28 cellular contexts compared by ENCODE assay signal in genomic region chr1:102615896-102616295, GRCh38.
DNase-seq lines count a peak whose midpoint lies in the region; ATAC-seq and TF ChIP-seq lines count a peak whose summit lies in the region.
"Had no signal": no experiment of that assay in that cellular context is flagged by ENCODE, and none has a peak within 500 bp of the region (broad histone marks: within the 10 kb centered on the region; RNA-seq: fewer than 3 reads in every experiment).

No MANE protein-coding gene starts in this region.

- peak; percentile 16 for DNase-seq in DMS53 (lab: John Stamatoyannopoulos, UW)
- no peak for DNase-seq in DMS53 treated with DMSO at 0.1 percent for 48 hours (lab: John Stamatoyannopoulos, UW; ENCODE audit: unreplicated experiment)
- peak; percentile 26 for DNase-seq in NCI-H748 (lab: John Stamatoyannopoulos, UW; ENCODE audit: unreplicated experiment)
- no peak for DNase-seq in NCI-H748 treated with DMSO at 0.1 percent for 48 hours (lab: John Stamatoyannopoulos, UW)
- no peak for DNase-seq in WTC11 (ENCODE audit: low spot score)
- DNase-seq: 8988T; ACHN; AML-193; BE2C; C1 segment of cervical spinal cord; Caco-2; Calu3; CD4-positive, alpha-beta memory T cell; CD4-positive, alpha-beta T cell; CD4-positive, CD25-positive, alpha-beta regulatory T cell; CD8-positive, alpha-beta memory T cell; CD8-positive, alpha-beta T cell; COR-L47; DMS 273 treated with DMSO at 0.1 percent for 48 hours; DMS153; DMS79; DMS79 treated with DMSO at 0.1 percent for 48 hours; DND-41; EL had no signal

- H3K36me3 Mint-ChIP-seq in WTC11: no peaks in the 10 kb centered on the region
- H3K36me3 Mint-ChIP-seq: CD14-positive monocyte; CD4-positive, alpha-beta memory T cell; CD4-positive, CD25-positive, alpha-beta regulatory T cell; CD8-positive, alpha-beta memory T cell; CD8-positive, alpha-beta T cell had no signal

- ATAC-seq in WTC11 (no peak), GM21723 (IDR thresholded peaks at IDR 0.05; ENCODE audit: unreplicated experiment) (no peak)
- ATAC-seq: A549; CD8-positive, alpha-beta T cell had no signal

- H3K27me3 Mint-ChIP-seq in WTC11 (ENCODE audit: low read depth): no peaks in the 10 kb centered on the region
- H3K27me3 Mint-ChIP-seq: B cell; CD4-positive, alpha-beta memory T cell; CD4-positive, alpha-beta T cell; CD4-positive, CD25-positive, alpha-beta regulatory T cell; CD8-positive, alpha-beta memory T cell had no signal

- CTCF ChIA-PET in WTC11 (lab: Charles Lee): no interaction called here

- POLR2A ChIA-PET in WTC11 (lab: Charles Lee): no interaction called here

- peaks cover 7% of the 10 kb centered on the region for H3K9me3 Mint-ChIP-seq in WTC11

- no peak overlapping the region for H3K4me3 Mint-ChIP-seq in WTC11
- H3K4me3 Mint-ChIP-seq: B cell; CD14-positive monocyte; CD4-positive, alpha-beta memory T cell; CD4-positive, alpha-beta T cell; CD4-positive, CD25-positive, alpha-beta regulatory T cell; CD8-positive, alpha-beta memory T cell; CD8-positive, alpha-beta T cell had no signal

- TF ChIP-seq CTCF in WTC11 (IDR thresholded peaks at IDR 0.05): no peak

- no peak overlapping the region for H3K27ac Mint-ChIP-seq in WTC11
- H3K27ac Mint-ChIP-seq: B cell; CD14-positive monocyte; CD4-positive, alpha-beta memory T cell; CD4-positive, alpha-beta T cell; CD4-positive, CD25-positive, alpha-beta regulatory T cell; CD8-positive, alpha-beta memory T cell; CD8-positive, alpha-beta T cell had no signal

- no peaks in the 10 kb centered on the region for H3K4me1 Mint-ChIP-seq in WTC11
- H3K4me1 Mint-ChIP-seq: B cell; CD14-positive monocyte; CD4-positive, alpha-beta memory T cell; CD4-positive, CD25-positive, alpha-beta regulatory T cell; CD8-positive, alpha-beta memory T cell had no signal

TF ChIP-seq in WTC11, 78 proteins besides CTCF, POLR2A, EP300 and RAD21:
- TF ChIP-seq CREM (CRISPR knock-in tag; IDR thresholded peaks at IDR 0.05): no peak
- no peak for TF ChIP-seq HMGA2 (CRISPR knock-in tag; IDR thresholded peaks at IDR 0.05)
- TF ChIP-seq NFATC4 (CRISPR knock-in tag; IDR thresholded peaks at IDR 0.05): no peak
- TF ChIP-seq RORB (CRISPR knock-in tag; IDR thresholded peaks at IDR 0.05): peak; percentile 91; the same call in 1 of the 2 replicates
- TF ChIP-seq ZBTB43 (CRISPR knock-in tag; IDR thresholded peaks at IDR 0.05): no peak

Comparison
In these comparisons a context has a peak if more than half of its experiments do, and no peak if none do; other contexts are left out.
1. DNase-seq: peak in DMS53 (single experiment) and NCI-H748 (single experiment); none in DMS53 treated with DMSO at 0.1 percent for 48 hours (single experiment), NCI-H748 treated with DMSO at 0.1 percent for 48 hours (single experiment) and WTC11 (single experiment).